In genomic region chr3:13658681-13659080, GRCh38 we compare ENCODE assay signal across 23 cellular contexts.
DNase-seq lines count a peak whose midpoint lies in the region; ATAC-seq and TF ChIP-seq lines count a peak whose summit lies in the region.
"Had no signal": no experiment of that assay in that cellular context is flagged by ENCODE, and none has a peak within 500 bp of the region (broad histone marks: within the 10 kb centered on the region; RNA-seq: fewer than 3 reads in every experiment).

No MANE protein-coding gene starts in this region.

- H3K9me3 ChIP-seq in OCI-LY3 (ENCODE audit: insufficient read depth, low read length) (no peaks in the 10 kb centered on the region), neuronal stem cell (replicated peaks in 1 of 2; ENCODE audit: control insufficient read depth in 2 of 2, insufficient read depth in 1 of 2, low read depth in 1 of 2, low read length in 2 of 2) (no peaks in the 10 kb centered on the region)
- H3K9me3 ChIP-seq: BE2C, BLaER1 had no signal

- H3K4me2 ChIP-seq in OCI-LY3 (ENCODE audit: low read length) (peak overlapping the region; percentile 49), neuronal stem cell (ENCODE audit: insufficient read depth, low read length, poor library complexity, severe bottlenecking) (no peak overlapping the region)
- H3K4me2 ChIP-seq: BLaER1 had no signal

- no peaks in the 10 kb centered on the region for H3K79me2 ChIP-seq in OCI-LY3 (ENCODE audit: low read length)

- H4K91ac ChIP-seq in neuronal stem cell (ENCODE audit: low read depth, low read length, poor library complexity), result no peak overlapping the region

- H2BK5ac ChIP-seq in neuronal stem cell (ENCODE audit: low read length), result no peak overlapping the region

- H3K18ac ChIP-seq in neuronal stem cell (ENCODE audit: low read length), result peak overlapping the region; percentile 25

- H3K36me3 ChIP-seq in OCI-LY3 (replicated peaks; ENCODE audit: low read depth, low read length) (no peaks in the 10 kb centered on the region), neuronal stem cell (replicated peaks in 1 of 2; ENCODE audit: control insufficient read depth in 2 of 2, insufficient read depth in 2 of 2, low read length in 2 of 2) (no peaks in the 10 kb centered on the region)
- H3K36me3 ChIP-seq: BE2C, BLaER1 had no signal

- no peak overlapping the region for H3K4ac ChIP-seq in neuronal stem cell (ENCODE audit: low read length)

- H4K20me1 ChIP-seq in OCI-LY3 (ENCODE audit: insufficient read depth, low read length), result peaks cover 3% of the 10 kb centered on the region; the same call in 1 of the 2 replicates
- H4K20me1 ChIP-seq: BLaER1 had no signal

- no peaks in the 10 kb centered on the region for H3K79me1 ChIP-seq in neuronal stem cell (ENCODE audit: low read depth, low read length)

- intact Hi-C loops in Right ventricle myocardium inferior (cut with DNase I), result loop anchor here (5.0 kb wide), 2 partner anchors 224 to 809 kb away; partner anchors contain the start of gene WNT7A
- intact Hi-C loops in left ventricle myocardium superior (cut with micrococcal nuclease), result no loop called here

- H3K9ac ChIP-seq in OCI-LY3 (ENCODE audit: low read length) (no peak overlapping the region), neuronal stem cell (ENCODE audit: low read depth, low read length, poor library complexity) (no peak overlapping the region)
- H3K9ac ChIP-seq: BLaER1 had no signal

- no CpG with 5 or more reads among the region's 8 CpGs for WGBS in neuronal stem cell (ENCODE audit: extremely low coverage in 2 of 2, insufficient read length in 2 of 2, insufficient replicate concordance in 1 of 2), 2 donors

- H2AK5ac ChIP-seq in neuronal stem cell (ENCODE audit: low read depth, low read length), result no peak overlapping the region

- no peak for TF ChIP-seq CTCF in OCI-LY3 (IDR thresholded peaks at IDR 0.05; ENCODE audit: low read depth, low read length)

- H3K14ac ChIP-seq in neuronal stem cell (ENCODE audit: low read length), result no peak overlapping the region

- no peak overlapping the region for H4K8ac ChIP-seq in neuronal stem cell (ENCODE audit: low read depth, low read length)

- H3K27ac ChIP-seq in OCI-LY3 (ENCODE audit: low read length) (no peak overlapping the region), neuronal stem cell (replicated peaks; ENCODE audit: low read length) (no peak overlapping the region)
- H3K27ac ChIP-seq: 22Rv1, BLaER1 had no signal

- no peak overlapping the region for H2BK15ac ChIP-seq in neuronal stem cell (ENCODE audit: low read length)

- ATAC-seq in Right ventricle myocardium inferior, result no peak
- ATAC-seq in left ventricle myocardium superior, result no peak
- no peak for ATAC-seq in GM18873 (IDR thresholded peaks at IDR 0.05; ENCODE audit: low FRiP score, unreplicated experiment)

- H2BK12ac ChIP-seq in neuronal stem cell (ENCODE audit: low read length), result no peak overlapping the region

- peaks cover 25% of the 10 kb centered on the region for H3K4me1 ChIP-seq in OCI-LY3 (ENCODE audit: low read length)
- H3K4me1 ChIP-seq in neuronal stem cell (ENCODE audit: control insufficient read depth in 2 of 2, insufficient read depth in 1 of 2, low read depth in 1 of 2, low read length in 2 of 2), result peaks cover 17 to 18% of the 10 kb centered on the region in 2 donors
- H3K4me1 ChIP-seq: BE2C had no signal

- DNase-seq in Right ventricle myocardium inferior (ENCODE audit: missing footprints) (peak; percentile 54), left ventricle myocardium superior (no peak), neuronal stem cell (ENCODE audit: low spot score) (no peak), A172 (ENCODE audit: low spot score) (no peak), NCI-H2227 treated with DMSO at 0.1 percent for 48 hours (lab: John Stamatoyannopoulos, UW) (no peak)
- DNase-seq: ACHN; BE2C; CD4-positive, alpha-beta memory T cell; CD4-positive, CD25-positive, alpha-beta regulatory T cell; CD8-positive, alpha-beta memory T cell; COR-L47; DMS 273 treated with DMSO at 0.1 percent for 48 hours; DMS153; DMS53; DMS79; DND-41; EL; GDM1 had no signal

- H2BK120ac ChIP-seq in neuronal stem cell (ENCODE audit: low read depth, low read length), result no peak overlapping the region

- peak overlapping the region; percentile 10; the same call in 1 of the 2 replicates for H3K4me3 ChIP-seq in OCI-LY3 (ENCODE audit: low read length)
- no peak overlapping the region for H3K4me3 ChIP-seq in neuronal stem cell (ENCODE audit: low read length in 2 of 2)
- H3K4me3 ChIP-seq: BLaER1, GM12878 had no signal

- H3K27me3 ChIP-seq in OCI-LY3 (ENCODE audit: low read depth, low read length) (peaks cover 38% of the 10 kb centered on the region), neuronal stem cell (ENCODE audit: control insufficient read depth in 3 of 3, insufficient read depth in 3 of 3, low read depth in 1 of 3, low read length in 3 of 3) (peaks cover 0 to 21% (median 3%) of the 10 kb centered on the region in 3 experiments)
- H3K27me3 ChIP-seq: BE2C had no signal

- H2AFZ ChIP-seq in OCI-LY3 (ENCODE audit: low read depth, low read length), result no peak overlapping the region
- no peak overlapping the region for H2AFZ ChIP-seq in neuronal stem cell (ENCODE audit: low read length)

- H3K23ac ChIP-seq in neuronal stem cell (ENCODE audit: low read depth, low read length, poor library complexity), result no peak overlapping the region
